In the genomic region with DNA sequence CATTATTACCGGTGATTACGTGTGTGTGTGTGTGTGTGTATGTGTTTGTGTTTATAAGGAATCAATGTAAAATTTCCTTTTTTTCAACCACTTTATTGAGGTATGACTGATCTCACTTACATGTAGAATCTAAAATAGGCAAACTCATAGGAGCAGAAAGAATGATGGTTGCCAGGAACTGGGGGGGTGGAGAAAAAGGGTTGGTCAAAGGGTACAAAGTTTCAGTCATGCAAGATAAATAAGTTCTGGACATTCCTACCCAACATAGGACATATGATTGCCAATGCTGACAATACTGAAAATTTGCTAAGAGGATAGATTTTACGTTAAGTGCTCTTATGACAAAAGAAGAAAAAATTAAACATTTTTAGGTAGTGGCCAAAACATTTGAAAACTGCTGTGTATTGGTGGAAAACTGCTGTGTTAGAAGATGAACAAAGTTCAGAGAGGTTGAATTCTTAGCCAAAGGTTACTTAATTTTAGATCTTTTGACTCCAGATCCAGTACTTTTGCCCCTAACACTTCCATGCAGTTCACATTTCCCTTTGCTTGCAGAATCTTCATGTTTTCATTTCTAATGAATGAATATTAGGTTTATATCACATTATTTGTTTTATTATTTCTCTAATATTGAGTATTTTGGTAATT, we compare ENCODE assay signal across 24 cellular contexts. TPM values are rescaled to one million over a fixed set of nuclear protein-coding genes. Genes with fewer than 3 reads are reported as not detected.
"Had no signal": no experiment of that assay in that cellular context is flagged by ENCODE, and none has a peak within 500 bp of the region (broad histone marks: within the 10 kb centered on the region; RNA-seq: fewer than 3 reads in every experiment).

No MANE protein-coding gene starts in this region.

- FAIRE-seq: endometrium, frontal cortex, keratinocyte, urothelium cell line had no signal

- H3K4me1 ChIP-seq: prostate gland had no signal

- H3K9me3 ChIP-seq: esophagus squamous epithelium, left lung, lower lobe of right lung, prostate gland, right atrium auricular region, thoracic aorta, tibial nerve, upper lobe of left lung had no signal

- H3K27me3 ChIP-seq: esophagus squamous epithelium, left lung, right atrium auricular region, tibial nerve, upper lobe of left lung had no signal

- H3K27ac ChIP-seq: esophagus squamous epithelium, left lung, lower lobe of right lung, prostate gland, right atrium auricular region, skin epidermis, thoracic aorta, tibial nerve, upper lobe of left lung had no signal

- H3K4me3 ChIP-seq: esophagus squamous epithelium, prostate gland, right atrium auricular region, thoracic aorta had no signal

- DNase-seq: cortex of kidney; effector memory CD8-positive, alpha-beta T cell; erythroblast; esophagus squamous epithelium; head of caudate nucleus; left lung; lower lobe of right lung; naive thymus-derived CD8-positive, alpha-beta T cell; nephron progenitor cell; nucleus accumbens; spleen; stimulated activated CD4-positive, alpha-beta T cell treated with anti-CD3 and anti-CD28 coated beads, Interleukin-4, amount 100 ng/mL, for 4 hours; stimulated activated naive CD8-positive, alpha-beta T cell treated with anti-CD3 and anti-CD28 coated beads, Interleukin-15, Interleukin-2, amounts not matched to agents 100 U/mL and 50 U/mL, for 24 hours; upper lobe of left lung had no signal

- ATAC-seq: effector memory CD8-positive, alpha-beta T cell; left lung; lower lobe of right lung; naive thymus-derived CD8-positive, alpha-beta T cell; stimulated activated memory B cell treated with anti-CD40 and anti-IgM and Interleukin-4, amounts not matched to agents 10 μg/mL and 1 μg/mL and 100 μg/mL, for 72 hours; stimulated activated naive CD8-positive, alpha-beta T cell treated with anti-CD3 and anti-CD28 coated beads, Interleukin-15, Interleukin-2, amounts not matched to agents 100 U/mL and 50 U/mL, for 24 hours had no signal

- H3K36me3 ChIP-seq: esophagus squamous epithelium, left lung, lower lobe of right lung, prostate gland, right atrium auricular region, spleen, thoracic aorta, tibial nerve, upper lobe of left lung had no signal

RNA-seq across cellular contexts. Expression of a gene that starts 49.5 kb away (rescaled TPM):
- total RNA-seq: naive thymus-derived CD8-positive, alpha-beta T cell had no signal
- polyA plus RNA-seq: naive thymus-derived CD8-positive, alpha-beta T cell had no signal
